In genomic region chr1:200891774-200892157, GRCh38 we compare ENCODE assay signal across 9 cellular contexts. TPM values are rescaled to one million over a fixed set of nuclear protein-coding genes. Genes with fewer than 3 reads are reported as not detected.
A peak's percentile ranks its signal among the peaks of the same experiment; 100 is the strongest.
DNase-seq lines count a peak whose midpoint lies in the region; ATAC-seq, FAIRE-seq and TF ChIP-seq lines count a peak whose summit lies in the region.
"Had no signal": no experiment of that assay in that cellular context is flagged by ENCODE, and none has a peak within 500 bp of the region (broad histone marks: within the 10 kb centered on the region; RNA-seq: fewer than 3 reads in every experiment).

No MANE protein-coding gene starts in this region.

- peaks cover 50% of the 10 kb centered on the region for H3K4me1 Mint-ChIP-seq in activated T-cell treated with anti-CD3 and anti-CD28 coated beads, Interleukin-2, amount 50 U/mL, for 24 hours (ENCODE audit: low read depth)
- peaks cover 22% of the 10 kb centered on the region for H3K4me1 Mint-ChIP-seq in astrocyte (ENCODE audit: low read depth, unreplicated experiment)
- peaks cover 48% of the 10 kb centered on the region for H3K4me1 Mint-ChIP-seq in stimulated activated effector memory CD8-positive, alpha-beta T cell treated with anti-CD3 and anti-CD28 coated beads, Interleukin-12 subunit alpha, Interleukin-12 subunit beta, amount 100 ng/mL, for 72 hours

- H4K20me1 ChIP-seq in astrocyte (ENCODE audit: insufficient read depth, low read length) (no peaks in the 10 kb centered on the region), keratinocyte (ENCODE audit: control insufficient read depth, extremely low read depth, insufficient read depth, low read length) (no peaks in the 10 kb centered on the region)

- peak overlapping the region; percentile 99 for H2AFZ ChIP-seq in astrocyte (ENCODE audit: low read depth, low read length)
- H2AFZ ChIP-seq in keratinocyte (ENCODE audit: control insufficient read depth, low read length), result peak overlapping the region; percentile 95

- peaks cover 7% of the 10 kb centered on the region for H3K27me3 ChIP-seq in astrocyte (ENCODE audit: insufficient read depth, low read length)
- H3K27me3 ChIP-seq in keratinocyte (ENCODE audit: control insufficient read depth, extremely low read depth, insufficient read depth, low read length), result no peaks in the 10 kb centered on the region

- H3K9me3 ChIP-seq in astrocyte (ENCODE audit: insufficient read depth, low read depth, low read length) (no peaks in the 10 kb centered on the region), keratinocyte (ENCODE audit: control insufficient read depth, low read depth, low read length) (no peaks in the 10 kb centered on the region)

- no peak for DNase-seq in activated T-cell treated with anti-CD3 and anti-CD28 coated beads, Interleukin-2, amount 50 U/mL, for 24 hours
- no peak for DNase-seq in activated T-cell treated with anti-CD3 and anti-CD28 coated beads, Interleukin-2, amount 50 U/mL, for 48 hours
- DNase-seq in astrocyte (ENCODE audit: low read depth) (no peak), keratinocyte (ENCODE audit: low read depth, low spot score) (no peak)
- no peak for DNase-seq in stimulated activated effector memory CD8-positive, alpha-beta T cell treated with anti-CD3 and anti-CD28 coated beads, Interleukin-12 subunit alpha, Interleukin-12 subunit beta, amount 100 ng/mL, for 72 hours (ENCODE audit: low spot score in 2 of 2)

- TF ChIP-seq CTCF in astrocyte (IDR thresholded peaks at IDR 0.05; ENCODE audit: insufficient read depth, low read depth, low read length) (no peak), keratinocyte (optimal IDR thresholded peaks at IDR 0.05 in 1 of 3, IDR thresholded peaks at IDR 0.05 in 1 of 3, conservative IDR thresholded peaks at IDR 0.05 in 1 of 3; ENCODE audit: extremely low read depth in 1 of 3, insufficient read depth in 2 of 3, low read length in 3 of 3) (no peak)

- ATAC-seq in stimulated activated effector memory CD8-positive, alpha-beta T cell treated with anti-CD3 and anti-CD28 coated beads, Interleukin-12 subunit alpha, Interleukin-12 subunit beta, amount 100 ng/mL, for 72 hours, result no peak
- no peak for ATAC-seq in HG02870 (IDR thresholded peaks at IDR 0.05; ENCODE audit: unreplicated experiment)
- ATAC-seq in GM21526 (IDR thresholded peaks at IDR 0.05; ENCODE audit: low FRiP score, unreplicated experiment), result no peak
- no peak for ATAC-seq in HG02588 (IDR thresholded peaks at IDR 0.05; ENCODE audit: unreplicated experiment)

- H3K4me3 Mint-ChIP-seq in activated T-cell treated with anti-CD3 and anti-CD28 coated beads, Interleukin-2, amount 50 U/mL, for 24 hours, result peak overlapping the region; percentile 46
- peak overlapping the region; percentile 90 for H3K4me3 Mint-ChIP-seq in astrocyte (ENCODE audit: unreplicated experiment)
- peak overlapping the region; percentile 63 for H3K4me3 Mint-ChIP-seq in stimulated activated effector memory CD8-positive, alpha-beta T cell treated with anti-CD3 and anti-CD28 coated beads, Interleukin-12 subunit alpha, Interleukin-12 subunit beta, amount 100 ng/mL, for 72 hours

- no peaks in the 10 kb centered on the region for H3K9me1 ChIP-seq in keratinocyte (ENCODE audit: control insufficient read depth, extremely low read depth, insufficient read depth, low read length)

- H3K36me3 ChIP-seq in astrocyte (ENCODE audit: insufficient read depth, low read length) (no peaks in the 10 kb centered on the region), keratinocyte (ENCODE audit: control insufficient read depth in 2 of 2, extremely low read depth in 1 of 2, insufficient read depth in 2 of 2, low read length in 2 of 2) (no peaks in the 10 kb centered on the region)

- no peaks in the 10 kb centered on the region for H3K9me3 Mint-ChIP-seq in activated T-cell treated with anti-CD3 and anti-CD28 coated beads, Interleukin-2, amount 50 U/mL, for 24 hours
- peaks cover 2% of the 10 kb centered on the region for H3K9me3 Mint-ChIP-seq in astrocyte (ENCODE audit: unreplicated experiment)
- no peaks in the 10 kb centered on the region for H3K9me3 Mint-ChIP-seq in stimulated activated effector memory CD8-positive, alpha-beta T cell treated with anti-CD3 and anti-CD28 coated beads, Interleukin-12 subunit alpha, Interleukin-12 subunit beta, amount 100 ng/mL, for 72 hours

- FAIRE-seq in astrocyte (lab: Jason Lieb, UNC) (no peak), keratinocyte (lab: Jason Lieb, UNC) (no peak)

- H3K36me3 Mint-ChIP-seq in activated T-cell treated with anti-CD3 and anti-CD28 coated beads, Interleukin-2, amount 50 U/mL, for 24 hours (ENCODE audit: low read depth), result no peaks in the 10 kb centered on the region
- no peaks in the 10 kb centered on the region for H3K36me3 Mint-ChIP-seq in astrocyte (ENCODE audit: low read depth, unreplicated experiment)
- H3K36me3 Mint-ChIP-seq in stimulated activated effector memory CD8-positive, alpha-beta T cell treated with anti-CD3 and anti-CD28 coated beads, Interleukin-12 subunit alpha, Interleukin-12 subunit beta, amount 100 ng/mL, for 72 hours, result no peaks in the 10 kb centered on the region

- H3K9ac ChIP-seq in astrocyte (ENCODE audit: low read length), result peak overlapping the region; percentile 84
- peak overlapping the region; percentile 80 for H3K9ac ChIP-seq in keratinocyte (ENCODE audit: control insufficient read depth, extremely low read depth, insufficient read depth, low read length)

- no peak overlapping the region for H3K27ac Mint-ChIP-seq in activated T-cell treated with anti-CD3 and anti-CD28 coated beads, Interleukin-2, amount 50 U/mL, for 24 hours
- peak overlapping the region; percentile 77 for H3K27ac Mint-ChIP-seq in astrocyte (ENCODE audit: unreplicated experiment)
- H3K27ac Mint-ChIP-seq in stimulated activated effector memory CD8-positive, alpha-beta T cell treated with anti-CD3 and anti-CD28 coated beads, Interleukin-12 subunit alpha, Interleukin-12 subunit beta, amount 100 ng/mL, for 72 hours, result no peak overlapping the region

- dilution Hi-C loops in keratinocyte (cut with MboI; ENCODE audit: extremely low pct_ligation_motif_present, low sequenced_read_pairs), result no loop called here

- H3K79me2 ChIP-seq in astrocyte (ENCODE audit: insufficient read depth, low read length), result no peaks in the 10 kb centered on the region
- peaks cover 14% of the 10 kb centered on the region for H3K79me2 ChIP-seq in keratinocyte (ENCODE audit: control insufficient read depth, insufficient read depth, low read length)

- peaks cover 55% of the 10 kb centered on the region for H3K27me3 Mint-ChIP-seq in activated T-cell treated with anti-CD3 and anti-CD28 coated beads, Interleukin-2, amount 50 U/mL, for 24 hours
- H3K27me3 Mint-ChIP-seq in astrocyte (ENCODE audit: low read depth, unreplicated experiment), result peaks cover 9% of the 10 kb centered on the region

- H3K4me1 ChIP-seq in astrocyte (ENCODE audit: insufficient read depth, low read length) (peaks cover 17% of the 10 kb centered on the region), keratinocyte (ENCODE audit: control insufficient read depth, extremely low read depth, insufficient read depth, low read length) (peaks cover 28% of the 10 kb centered on the region)

- H3K4me2 ChIP-seq in astrocyte (ENCODE audit: low read length), result peak overlapping the region; percentile 98
- peak overlapping the region; percentile 85 for H3K4me2 ChIP-seq in keratinocyte (ENCODE audit: control insufficient read depth, extremely low read depth, insufficient read depth, low read depth, low read length)

- H3K4me3 ChIP-seq in astrocyte (ENCODE audit: insufficient read depth, low read depth, low read length) (peak overlapping the region; percentile 64), keratinocyte (ENCODE audit: control insufficient read depth in 2 of 3, extremely low read depth in 1 of 3, insufficient read depth in 2 of 3, low read depth in 1 of 3, low read length in 3 of 3) (peak overlapping the region; percentile 42 to 62 (median 57))

- H3K27ac ChIP-seq in astrocyte (ENCODE audit: low read depth, low read length), result no peak overlapping the region
- no peak overlapping the region for H3K27ac ChIP-seq in keratinocyte (ENCODE audit: control insufficient read depth, insufficient read depth, low read length)

RNA-seq across cellular contexts. Expression of gene INAVA, which starts 2.9 kb away (rescaled TPM):
- total RNA-seq in astrocyte, result 9.5 and 10.3 TPM in 2 replicates
- polyA plus RNA-seq in keratinocyte, result 12.5 to 18.7 TPM (median 14.9 TPM) in 3 replicates
- polyA plus RNA-seq in keratinocyte (2011; ENCODE audit: low read depth), result 31.4 TPM
- polyA plus RNA-seq in keratinocyte (2011; cell fraction: cytosol; rRNA removed), result 18.2 and 20.1 TPM in 2 replicates
- 41.0 and 44.1 TPM in 2 replicates for polyA plus RNA-seq in keratinocyte (2011; cell fraction: nucleus; rRNA removed)
- 14.6 and 39.3 TPM in 2 replicates for polyA plus RNA-seq in keratinocyte (2012; ENCODE audit: low replicate concordance)
- polyA minus RNA-seq in keratinocyte, result 17.7 to 35.2 TPM (median 20.2 TPM) in 3 replicates
- polyA minus RNA-seq in keratinocyte (2011; cell fraction: cytosol; rRNA and poly(A)+ RNA removed), result 29.5 TPM
- polyA minus RNA-seq in keratinocyte (2011; cell fraction: nucleus; rRNA and poly(A)+ RNA removed), result 21.4 and 25.7 TPM in 2 replicates

RNA-seq across cellular contexts. Expression of gene GPR25, which starts 19.0 kb away (rescaled TPM):
- total RNA-seq in astrocyte, result not detected in 2 replicates
- 0.06 TPM in 1 of 3 replicates, not detected in the others for polyA plus RNA-seq in keratinocyte
- not detected for polyA plus RNA-seq in keratinocyte (2011; ENCODE audit: low read depth)
- polyA plus RNA-seq in keratinocyte (2011; cell fraction: cytosol; rRNA removed), result not detected in 2 replicates
- polyA plus RNA-seq in keratinocyte (2011; cell fraction: nucleus; rRNA removed), result 0.28 and 0.53 TPM in 2 replicates
- polyA plus RNA-seq in keratinocyte (2012; ENCODE audit: low replicate concordance), result not detected in 2 replicates
- not detected in 3 replicates for polyA minus RNA-seq in keratinocyte
- polyA minus RNA-seq in keratinocyte (2011; cell fraction: cytosol; rRNA and poly(A)+ RNA removed), result not detected
- 0.74 and 2.0 TPM in 2 replicates for polyA minus RNA-seq in keratinocyte (2011; cell fraction: nucleus; rRNA and poly(A)+ RNA removed)
- polyA plus RNA-seq: AG04450 had no signal
